11 cellular contexts compared by ENCODE assay signal in genomic region chr13:91247768-91248167, GRCh38.
A peak's percentile ranks its signal among the peaks of the same experiment; 100 is the strongest.
DNase-seq lines count a peak whose midpoint lies in the region; ATAC-seq, FAIRE-seq and TF ChIP-seq lines count a peak whose summit lies in the region.
"Had no signal": no experiment of that assay in that cellular context is flagged by ENCODE, and none has a peak within 500 bp of the region (broad histone marks: within the 10 kb centered on the region; RNA-seq: fewer than 3 reads in every experiment).

No MANE protein-coding gene starts in this region.

- no peak overlapping the region for H2BK12ac ChIP-seq in H1 (ENCODE audit: low read depth, low read length)

- TF ChIP-seq POLR2A in H1 (IDR thresholded peaks at IDR 0.05; ENCODE audit: control extremely low read depth in 1 of 2, low read depth in 2 of 2, low read length in 2 of 2), result no peak

- no peak overlapping the region for H3K56ac ChIP-seq in H1 (replicated peaks; ENCODE audit: insufficient read length, low read depth, low read length)

- no peak overlapping the region for H3K23ac ChIP-seq in H1 (ENCODE audit: insufficient read length)

- no peaks in the 10 kb centered on the region for H3K9me3 Mint-ChIP-seq in activated T-cell treated with anti-CD3 and anti-CD28 coated beads, Interleukin-2, amount 50 U/mL, for 24 hours
- H3K9me3 Mint-ChIP-seq: activated CD4-positive, alpha-beta memory T cell treated with anti-CD3 and anti-CD28 coated beads for 36 hours had no signal

- no peak overlapping the region for H3K9ac ChIP-seq in H1 (replicated peaks in 1 of 4; ENCODE audit: extremely low read depth in 1 of 4, low read depth in 3 of 4, low read length in 3 of 4)

- TF ChIP-seq EP300 in H1 (IDR thresholded peaks at IDR 0.05; ENCODE audit: borderline replicate concordance in 1 of 2, low read depth in 2 of 2, low read length in 2 of 2), result no peak

- H2AFZ ChIP-seq in OCI-LY7 (ENCODE audit: low read length) (no peak overlapping the region), H1 (ENCODE audit: low read length) (no peak overlapping the region)

- no peak overlapping the region for H3K27ac Mint-ChIP-seq in activated T-cell treated with anti-CD3 and anti-CD28 coated beads, Interleukin-2, amount 50 U/mL, for 24 hours
- H3K27ac Mint-ChIP-seq: activated CD4-positive, alpha-beta memory T cell treated with anti-CD3 and anti-CD28 coated beads for 36 hours had no signal

- H2BK15ac ChIP-seq in H1 (ENCODE audit: low read length), result no peak overlapping the region

- no peak overlapping the region for H2BK120ac ChIP-seq in H1 (replicated peaks; ENCODE audit: low read depth, low read length)

- peaks cover 5% of the 10 kb centered on the region for H3K27me3 Mint-ChIP-seq in activated T-cell treated with anti-CD3 and anti-CD28 coated beads, Interleukin-2, amount 50 U/mL, for 24 hours

- H3K4me1 Mint-ChIP-seq in activated T-cell treated with anti-CD3 and anti-CD28 coated beads, Interleukin-2, amount 50 U/mL, for 24 hours (ENCODE audit: low read depth), result peaks cover 2% of the 10 kb centered on the region

- no peak overlapping the region for H2BK5ac ChIP-seq in H1 (ENCODE audit: low read depth, low read length)

- no peak overlapping the region for H4K91ac ChIP-seq in H1 (replicated peaks; ENCODE audit: insufficient read length, low read length)

- no peak overlapping the region for H3K4me3 ChIP-seq in OCI-LY7 (ENCODE audit: low read depth, low read length, poor library complexity, severe bottlenecking)
- H3K4me3 ChIP-seq in H1 (ENCODE audit: extremely low read depth in 1 of 4, insufficient read depth in 2 of 4, low read depth in 3 of 4, low read length in 4 of 4), result no peak overlapping the region

- BruUV-seq in OCI-LY7 (replicated peaks; lab: Mats Ljungman, UMichigan), result no TSS peak

- no peaks in the 10 kb centered on the region for H3K27me3 ChIP-seq in H1 (replicated peaks in 1 of 4; ENCODE audit: control insufficient read depth in 3 of 4, extremely low read depth in 1 of 4, insufficient read depth in 3 of 4, low read length in 3 of 4)

- CTCF ChIA-PET in OCI-LY7 (lab: Charles Lee; ENCODE audit: unreplicated experiment) (no interaction called here), H1 (lab: Charles Lee; ENCODE audit: partially characterized antibody) (interaction anchor here (0.8 to 2.1 kb wide), 24 partner anchors 10 to 375 kb away, joined by 3 to 11 read pairs (median 4); no protein-coding TSS in a partner anchor)

- POLR2A ChIA-PET in OCI-LY7 (lab: Charles Lee), result interaction anchor here (0.5 to 6.0 kb wide), 22 partner anchors 10 to 304 kb away, joined by 3 to 66 read pairs (median 3); no protein-coding TSS in a partner anchor
- POLR2A ChIA-PET in H1 (lab: Charles Lee; ENCODE audit: partially characterized antibody), result no interaction called here

- no peak overlapping the region for H3K18ac ChIP-seq in H1 (ENCODE audit: extremely low read depth, low read length)

- no peaks in the 10 kb centered on the region; the same call in 1 of the 2 replicates for H3K23me2 ChIP-seq in H1 (ENCODE audit: low read depth, low read length)

- no peaks in the 10 kb centered on the region for H3K9me2 ChIP-seq in OCI-LY7 (ENCODE audit: insufficient read depth, low read length)

- intact Hi-C loops in OCI-LY7 (cut with micrococcal nuclease; ENCODE audit: unreplicated experiment), result loop anchor here (1.0 kb wide), 1 partner anchor 113 kb away; no protein-coding TSS in a partner anchor

- H2AK5ac ChIP-seq in H1 (ENCODE audit: low read depth, low read length), result no peak overlapping the region

- TF ChIP-seq CTCF in OCI-LY7 (conservative IDR thresholded peaks at IDR 0.05; ENCODE audit: low read length), result no peak
- peak in 2 of 3 experiments; percentile 22 to 38; a peak in 2 of 4 replicates for TF ChIP-seq CTCF in H1 (IDR thresholded peaks at IDR 0.05; ENCODE audit: control extremely low read depth in 1 of 3, insufficient read depth in 1 of 3, low read depth in 1 of 3, low read length in 3 of 3)

- no peak overlapping the region for H4K5ac ChIP-seq in H1 (ENCODE audit: insufficient read length, low read depth, low read length)

- no peak overlapping the region for H3K14ac ChIP-seq in H1 (ENCODE audit: insufficient read length)

- no peak overlapping the region for H3K4ac ChIP-seq in H1 (replicated peaks; ENCODE audit: insufficient read length, low read depth, low read length)

- H3K27ac ChIP-seq in OCI-LY7 (ENCODE audit: low read depth, low read length, poor library complexity, severe bottlenecking) (no peak overlapping the region), H1 (ENCODE audit: low read depth, low read length) (no peak overlapping the region)

- H4K20me1 ChIP-seq in OCI-LY7 (ENCODE audit: insufficient read depth, low read length), result no peaks in the 10 kb centered on the region
- H4K20me1 ChIP-seq in H1 (replicated peaks in 1 of 2; ENCODE audit: control insufficient read depth in 1 of 2, insufficient read depth in 2 of 2, low read length in 2 of 2), result no peaks in the 10 kb centered on the region

- H3K79me1 ChIP-seq in H1 (ENCODE audit: low read depth, low read length), result no peaks in the 10 kb centered on the region

- no peaks in the 10 kb centered on the region for H3K9me3 ChIP-seq in OCI-LY7 (ENCODE audit: low read length)
- H3K9me3 ChIP-seq in H1 (ENCODE audit: insufficient read depth in 2 of 2, low read depth in 1 of 2, low read length in 1 of 2), result no peaks in the 10 kb centered on the region

- FAIRE-seq in H1 (lab: Jason Lieb, UNC), result no peak

- H2BK20ac ChIP-seq in H1 (ENCODE audit: low read length), result no peak overlapping the region

- H3K4me1 ChIP-seq in OCI-LY7 (ENCODE audit: insufficient read depth, low read length, poor library complexity, severe bottlenecking), result no peaks in the 10 kb centered on the region
- peaks cover 0 to 4% (median 0%) of the 10 kb centered on the region in 4 experiments; a peak in 2 of 7 replicates for H3K4me1 ChIP-seq in H1 (replicated peaks in 1 of 4; ENCODE audit: control insufficient read depth in 3 of 4, insufficient read depth in 4 of 4, low read length in 3 of 4)

- H3K36me3 ChIP-seq in OCI-LY7 (ENCODE audit: insufficient read depth, low read length) (no peaks in the 10 kb centered on the region), H1 (ENCODE audit: control insufficient read depth in 2 of 4, insufficient read depth in 4 of 4, low read length in 3 of 4) (no peaks in the 10 kb centered on the region)

- no peaks in the 10 kb centered on the region for H3K36me3 Mint-ChIP-seq in activated T-cell treated with anti-CD3 and anti-CD28 coated beads, Interleukin-2, amount 50 U/mL, for 24 hours (ENCODE audit: low read depth)
- H3K36me3 Mint-ChIP-seq: activated CD4-positive, alpha-beta memory T cell treated with anti-CD3 and anti-CD28 coated beads for 36 hours had no signal

- H3K4me2 ChIP-seq in OCI-LY7 (ENCODE audit: low read length), result no peak overlapping the region
- no peak overlapping the region for H3K4me2 ChIP-seq in H1 (ENCODE audit: insufficient read depth in 1 of 2, low read depth in 2 of 2, low read length in 2 of 2)

- ATAC-seq in HG03520 (IDR thresholded peaks at IDR 0.05; ENCODE audit: unreplicated experiment), result no peak

- H3K4me3 Mint-ChIP-seq in activated T-cell treated with anti-CD3 and anti-CD28 coated beads, Interleukin-2, amount 50 U/mL, for 24 hours, result no peak overlapping the region
- H3K4me3 Mint-ChIP-seq: activated CD4-positive, alpha-beta memory T cell treated with anti-CD3 and anti-CD28 coated beads for 36 hours had no signal

- no peak overlapping the region for H4K8ac ChIP-seq in H1 (ENCODE audit: extremely low read depth, insufficient read depth, low read length)

- H3K79me2 ChIP-seq in OCI-LY7 (ENCODE audit: insufficient read depth, low read depth, low read length) (no peaks in the 10 kb centered on the region), H1 (ENCODE audit: control insufficient read depth in 1 of 2, insufficient read depth in 2 of 2, low read length in 2 of 2) (no peaks in the 10 kb centered on the region)

- DNase-seq in NOMO-1 treated with DMSO at 0.1 percent for 48 hours (lab: John Stamatoyannopoulos, UW; ENCODE audit: unreplicated experiment), result peak; percentile 73
- DNase-seq in NOMO-1 treated with dmso at 0.1 percent for 144 hours (lab: John Stamatoyannopoulos, UW; ENCODE audit: unreplicated experiment), result no peak
- DNase-seq in OCI-LY7 (ENCODE audit: low spot score), result peak; percentile 50
- DNase-seq in H1 (ENCODE audit: low read depth in 1 of 2, low spot score in 2 of 2), result no peak
- peak; percentile 48 for DNase-seq in superior temporal gyrus (ENCODE audit: extremely low spot score)
- DNase-seq in central memory CD4-positive, alpha-beta T cell, result no peak
- no peak for DNase-seq in activated T-cell treated with anti-CD3 and anti-CD28 coated beads, Interleukin-2, amount 50 U/mL, for 24 hours
- DNase-seq: activated CD4-positive, alpha-beta memory T cell treated with anti-CD3 and anti-CD28 coated beads for 36 hours; caudate nucleus; NCI-H1930 had no signal

- TF ChIP-seq RAD21 in H1 (IDR thresholded peaks at IDR 0.05 in 1 of 2, conservative IDR thresholded peaks at IDR 0.05 in 1 of 2; ENCODE audit: low read depth in 2 of 2, low read length in 2 of 2), result peak in 1 of 2 experiments; percentile 62

TF ChIP-seq in H1, 55 proteins besides CTCF, POLR2A, EP300 and RAD21 (continues in another document):
- TF ChIP-seq TBP (IDR thresholded peaks at IDR 0.05; ENCODE audit: low read depth, low read length) (no peak), RBBP5 (IDR thresholded peaks at IDR 0.05; ENCODE audit: borderline replicate concordance, low read depth, low read length) (no peak), PHF8 (conservative IDR thresholded peaks at IDR 0.05; ENCODE audit: low read depth, low read length) (no peak), KDM4A (IDR thresholded peaks at IDR 0.05; ENCODE audit: low read depth, low read length, severe bottlenecking) (no peak), CHD2 (IDR thresholded peaks at IDR 0.05; ENCODE audit: low read length) (no peak), HDAC2 (IDR thresholded peaks at IDR 0.05; ENCODE audit: borderline replicate concordance in 1 of 2, low read depth in 2 of 2, low read length in 2 of 2) (no peak), CBX8 (IDR thresholded peaks at IDR 0.05; ENCODE audit: borderline replicate concordance, low read depth, low read length) (no peak), EZH2 (IDR thresholded peaks at IDR 0.05; ENCODE audit: low read depth, low read length, severe bottlenecking) (no peak), KDM5A (IDR thresholded peaks at IDR 0.05; ENCODE audit: low read length) (no peak), YY1 (IDR thresholded peaks at IDR 0.05; ENCODE audit: low read depth, low read length) (no peak), TCF12 (IDR thresholded peaks at IDR 0.05; ENCODE audit: low read depth, low read length) (no peak), SP1 (IDR thresholded peaks at IDR 0.05; ENCODE audit: low read depth, low read length) (no peak), SP2 (IDR thresholded peaks at IDR 0.05; ENCODE audit: low read length) (no peak), ATF3 (IDR thresholded peaks at IDR 0.05; ENCODE audit: insufficient read depth, low read depth, low read length) (no peak), CHD1 (IDR thresholded peaks at IDR 0.05; ENCODE audit: low read depth, low read length) (no peak)

Comparison
In these comparisons a context has a peak if more than half of its experiments do, and no peak if none do; other contexts are left out.
1. DNase-seq: peak in NOMO-1 treated with DMSO at 0.1 percent for 48 hours (single experiment), OCI-LY7 (single experiment) and superior temporal gyrus (single experiment); none in NOMO-1 treated with dmso at 0.1 percent for 144 hours (single experiment), H1 (0 of 2), central memory CD4-positive, alpha-beta T cell (single experiment) and activated T-cell treated with anti-CD3 and anti-CD28 coated beads, Interleukin-2, amount 50 U/mL, for 24 hours (single experiment).